In the genomic region with DNA sequence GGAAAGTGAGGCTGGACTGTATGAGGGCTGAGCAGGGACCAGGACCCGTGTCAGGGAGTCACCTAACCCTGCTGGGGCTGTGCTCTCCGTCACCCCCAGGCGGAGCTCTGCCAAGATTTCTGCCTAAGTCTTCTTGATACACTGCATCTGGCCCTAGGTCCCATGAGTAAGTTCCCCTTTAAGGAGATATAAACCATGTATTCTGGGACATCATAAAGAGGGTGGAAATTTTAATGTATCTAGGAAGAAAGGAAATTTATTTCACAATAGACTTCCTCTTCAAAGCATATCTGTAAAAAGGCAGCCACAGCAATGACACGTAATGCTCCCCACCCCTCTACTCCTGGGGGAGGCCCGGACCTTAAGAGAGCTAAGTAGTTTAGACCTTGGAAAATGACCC, we compare ENCODE assay signal across 13 cellular contexts.
A peak's percentile ranks its signal among the peaks of the same experiment; 100 is the strongest.
DNase-seq lines count a peak whose midpoint lies in the region; ATAC-seq and TF ChIP-seq lines count a peak whose summit lies in the region.
"Had no signal": no experiment of that assay in that cellular context is flagged by ENCODE, and none has a peak within 500 bp of the region (broad histone marks: within the 10 kb centered on the region; RNA-seq: fewer than 3 reads in every experiment).

No MANE protein-coding gene starts in this region.

- H4K91ac ChIP-seq in IMR-90 (ENCODE audit: insufficient read depth, low read depth, low read length): no peak overlapping the region

- ATAC-seq in IMR-90 (ENCODE audit: low read depth) (peak; percentile 44), left lobe of liver (peak; percentile 40), HG02678 (IDR thresholded peaks at IDR 0.05; ENCODE audit: unreplicated experiment) (no peak), GM21723 (IDR thresholded peaks at IDR 0.05; ENCODE audit: unreplicated experiment) (no peak)
- ATAC-seq: activated T-cell treated with anti-CD3 and anti-CD28 coated beads, Interleukin-2, amount 50 U/mL, for 72 hours; CD8-positive, alpha-beta T cell; HCT116 had no signal

- WGBS in IMR-90 (ENCODE audit: extremely low coverage in 2 of 2, insufficient read length in 1 of 2), 2 experiments: no CpG with 5 or more reads among the region's 5 CpGs

- H4K5ac ChIP-seq in IMR-90 (ENCODE audit: low read depth, low read length): no peak overlapping the region

- no peaks in the 10 kb centered on the region for H3K36me3 ChIP-seq in IMR-90 (ENCODE audit: control insufficient read depth, insufficient read depth, low read length)
- H3K36me3 ChIP-seq: prostate gland had no signal

- no peak overlapping the region for H2AK5ac ChIP-seq in IMR-90 (ENCODE audit: low read depth, low read length)

- peaks cover 3% of the 10 kb centered on the region for H3K9me1 ChIP-seq in IMR-90 (ENCODE audit: insufficient read depth, low read length)

- H3K4me3 ChIP-seq in IMR-90 (ENCODE audit: insufficient read depth, low read depth, low read length) (no peak overlapping the region), cardiac fibroblast (replicated peaks in 1 of 2; ENCODE audit: low read depth in 2 of 2, low read length in 2 of 2) (no peak overlapping the region)
- H3K4me3 ChIP-seq: prostate gland had no signal

- no peak overlapping the region for H4K8ac ChIP-seq in IMR-90 (ENCODE audit: low read depth in 2 of 2, low read length in 2 of 2)

- H3K4me2 ChIP-seq in IMR-90 (ENCODE audit: low read depth, low read length): no peak overlapping the region

- H2BK20ac ChIP-seq in IMR-90 (ENCODE audit: low read depth, low read length): no peak overlapping the region

- no peaks in the 10 kb centered on the region for H3K27me3 ChIP-seq in IMR-90 (ENCODE audit: control insufficient read depth, insufficient read depth, low read length)

- dilution Hi-C loops in IMR-90 (cut with HindIII; ENCODE audit: low sequenced_read_pairs, unreplicated experiment): no loop called here

- no peak for TF ChIP-seq POLR2A in IMR-90 (IDR thresholded peaks at IDR 0.05; ENCODE audit: low read depth, low read length)

- H3K79me1 ChIP-seq in IMR-90 (ENCODE audit: low read depth in 1 of 2, low read length in 2 of 2): peaks cover 24 to 33% of the 10 kb centered on the region in 2 experiments

- TF ChIP-seq CTCF in IMR-90 (conservative IDR thresholded peaks at IDR 0.05; ENCODE audit: low read depth, low read length) (peak; percentile 25; the same call in 1 of the 2 replicates), cardiac fibroblast (IDR thresholded peaks at IDR 0.05; ENCODE audit: low read depth, low read length) (peak; percentile 74)

- no peak overlapping the region for H2BK120ac ChIP-seq in IMR-90 (ENCODE audit: low read depth, low read length)

- H2BK5ac ChIP-seq in IMR-90 (ENCODE audit: low read depth, low read length, poor library complexity, severe bottlenecking): no peak overlapping the region

- no peak overlapping the region for H3K18ac ChIP-seq in IMR-90 (ENCODE audit: low read depth, low read length)

- POLR2A ChIA-PET in IMR-90 (lab: Charles Lee; ENCODE audit: unreplicated experiment): no interaction called here

- no peak overlapping the region for H3K14ac ChIP-seq in IMR-90 (replicated peaks; ENCODE audit: low read depth, low read length)

- no peak overlapping the region for H3K9ac ChIP-seq in IMR-90 (ENCODE audit: low read depth, low read length)

- intact Hi-C loops in IMR-90 (cut with micrococcal nuclease): no loop called here

- no peak overlapping the region for H3K56ac ChIP-seq in IMR-90 (ENCODE audit: extremely low read depth, insufficient read depth, low read length)

- H4K20me1 ChIP-seq in IMR-90 (ENCODE audit: insufficient read depth, low read length): no peaks in the 10 kb centered on the region; the same call in 1 of the 2 replicates

- no peak overlapping the region for H3K4ac ChIP-seq in IMR-90 (ENCODE audit: low read depth, low read length)

- H3K23ac ChIP-seq in IMR-90 (ENCODE audit: low read depth, low read length): no peak overlapping the region

- H2BK15ac ChIP-seq in IMR-90 (ENCODE audit: low read depth, low read length): no peak overlapping the region

- in situ Hi-C loops in IMR-90 (cut with MboI; ENCODE audit: low sequenced_read_pairs): no loop called here

- no peaks in the 10 kb centered on the region for H3K9me3 ChIP-seq in IMR-90 (ENCODE audit: control insufficient read depth, insufficient read depth, low read length)
- H3K9me3 ChIP-seq: prostate gland had no signal

- CTCF ChIA-PET in IMR-90 (lab: Yijun Ruan, JAX): interaction anchor here (0.7 to 1.4 kb wide), 5 partner anchors 9 to 177 kb away, joined by 3 to 6 read pairs (median 3); no protein-coding TSS in a partner anchor

- H2AFZ ChIP-seq in IMR-90 (replicated peaks; ENCODE audit: low read length, poor library complexity): no peak overlapping the region

- DNase-seq in COLO668 (lab: John Stamatoyannopoulos, UW; ENCODE audit: unreplicated experiment): peak; percentile 7
- DNase-seq in IMR-90: peak; percentile 24
- DNase-seq in cardiac fibroblast (ENCODE audit: low read depth in 2 of 2): peak; percentile 55 to 67
- DNase-seq in left lobe of liver (ENCODE audit: low spot score): no peak
- no peak for DNase-seq in NCI-H446 (lab: John Stamatoyannopoulos, UW)
- no peak for DNase-seq in activated T-cell treated with anti-CD3 and anti-CD28 coated beads, Interleukin-2, amount 50 U/mL, for 48 hours
- DNase-seq: activated T-cell treated with anti-CD3 and anti-CD28 coated beads, Interleukin-2, amount 50 U/mL, for 72 hours; CD8-positive, alpha-beta T cell; cortex of kidney had no signal

- H2AK9ac ChIP-seq in IMR-90 (replicated peaks; ENCODE audit: low read depth, low read length, poor library complexity): no peak overlapping the region

- no peak overlapping the region for H3K27ac ChIP-seq in IMR-90 (ENCODE audit: insufficient read depth, low read length)
- H3K27ac ChIP-seq: prostate gland had no signal

- peaks cover 5% of the 10 kb centered on the region for H3K4me1 ChIP-seq in IMR-90 (ENCODE audit: control insufficient read depth, insufficient read depth, low read length)
- H3K4me1 ChIP-seq: prostate gland had no signal

- no TSS peak for BruUV-seq in IMR-90 (replicated peaks; lab: Mats Ljungman, UMichigan)

- 0 out of 2 replicates have a peak, but pooled peaks have one; percentile 20 for TF ChIP-seq RAD21 in IMR-90 (IDR thresholded peaks at IDR 0.05; ENCODE audit: low read length)

TF ChIP-seq in IMR-90, 13 proteins besides CTCF, POLR2A, EP300 and RAD21:
- TF ChIP-seq BHLHE40 (IDR thresholded peaks at IDR 0.05; ENCODE audit: low read depth, low read length): no peak
- TF ChIP-seq FOS (IDR thresholded peaks at IDR 0.05; ENCODE audit: low read depth, low read length): no peak
- TF ChIP-seq CHD1 (IDR thresholded peaks at IDR 0.05; ENCODE audit: low read depth, low read length): no peak
- no peak for TF ChIP-seq MXI1 (IDR thresholded peaks at IDR 0.05; ENCODE audit: borderline replicate concordance, low read depth, low read length)
- no peak for TF ChIP-seq SMC3 (IDR thresholded peaks at IDR 0.05; ENCODE audit: low read depth, low read length)
- no peak for TF ChIP-seq RFX5 (IDR thresholded peaks at IDR 0.05; ENCODE audit: low read depth, low read length)
- TF ChIP-seq, protein P1, sequence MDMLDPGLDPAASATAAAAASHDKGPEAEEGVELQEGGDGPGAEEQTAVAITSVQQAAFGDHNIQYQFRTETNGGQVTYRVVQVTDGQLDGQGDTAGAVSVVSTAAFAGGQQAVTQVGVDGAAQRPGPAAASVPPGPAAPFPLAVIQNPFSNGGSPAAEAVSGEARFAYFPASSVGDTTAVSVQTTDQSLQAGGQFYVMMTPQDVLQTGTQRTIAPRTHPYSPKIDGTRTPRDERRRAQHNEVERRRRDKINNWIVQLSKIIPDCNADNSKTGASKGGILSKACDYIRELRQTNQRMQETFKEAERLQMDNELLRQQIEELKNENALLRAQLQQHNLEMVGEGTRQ (IDR thresholded peaks at IDR 0.05; ENCODE audit: low read depth, low read length): no peak
- TF ChIP-seq, protein P2, sequence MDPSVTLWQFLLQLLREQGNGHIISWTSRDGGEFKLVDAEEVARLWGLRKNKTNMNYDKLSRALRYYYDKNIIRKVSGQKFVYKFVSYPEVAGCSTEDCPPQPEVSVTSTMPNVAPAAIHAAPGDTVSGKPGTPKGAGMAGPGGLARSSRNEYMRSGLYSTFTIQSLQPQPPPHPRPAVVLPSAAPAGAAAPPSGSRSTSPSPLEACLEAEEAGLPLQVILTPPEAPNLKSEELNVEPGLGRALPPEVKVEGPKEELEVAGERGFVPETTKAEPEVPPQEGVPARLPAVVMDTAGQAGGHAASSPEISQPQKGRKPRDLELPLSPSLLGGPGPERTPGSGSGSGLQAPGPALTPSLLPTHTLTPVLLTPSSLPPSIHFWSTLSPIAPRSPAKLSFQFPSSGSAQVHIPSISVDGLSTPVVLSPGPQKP (IDR thresholded peaks at IDR 0.05; ENCODE audit: borderline replicate concordance, low read depth, low read length): no peak
- TF ChIP-seq RCOR1 (IDR thresholded peaks at IDR 0.05; ENCODE audit: insufficient replicate concordance, low read length): no peak
- TF ChIP-seq MAZ (IDR thresholded peaks at IDR 0.05; ENCODE audit: borderline replicate concordance, low read depth, low read length): no peak
- no peak for TF ChIP-seq MAFK (IDR thresholded peaks at IDR 0.05; ENCODE audit: low read depth, low read length)
- TF ChIP-seq NFE2L2 (IDR thresholded peaks at IDR 0.05; ENCODE audit: low read depth, low read length): no peak
- TF ChIP-seq CEBPB (IDR thresholded peaks at IDR 0.05; ENCODE audit: low read depth, low read length): no peak
TF ChIP-seq in IMR-90: peak in this region for 0.

Comparison
In these comparisons a context has a peak if more than half of its experiments do, and no peak if none do; other contexts are left out.
1. DNase-seq: peak in COLO668 (single experiment), IMR-90 (single experiment) and cardiac fibroblast (2 of 2); none in left lobe of liver (single experiment), NCI-H446 (0 of 2) and activated T-cell treated with anti-CD3 and anti-CD28 coated beads, Interleukin-2, amount 50 U/mL, for 48 hours (0 of 2).
2. ATAC-seq: peak in IMR-90 (single experiment) and left lobe of liver (single experiment); none in HG02678 (single experiment) and GM21723 (single experiment).